2 cellular contexts compared by ENCODE assay signal in the genomic region with DNA sequence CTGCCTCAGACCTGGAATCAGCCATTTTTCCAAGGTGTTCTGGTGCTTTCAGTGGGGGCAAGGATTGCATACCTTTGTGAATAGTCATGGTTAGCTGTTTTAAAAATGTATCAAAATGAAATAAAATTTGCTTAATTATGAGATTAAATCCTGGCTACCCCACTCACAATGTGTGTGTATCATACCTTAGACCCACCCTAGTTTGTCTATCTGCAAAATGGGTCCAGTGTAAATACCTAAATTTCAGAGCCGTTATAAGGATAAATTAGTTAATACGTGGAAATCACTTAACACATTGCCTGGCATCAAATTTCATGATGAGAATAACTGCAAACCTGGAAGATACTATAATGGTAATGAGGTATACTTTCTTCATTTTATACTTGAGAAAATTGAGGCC.
TF ChIP-seq lines count a peak whose summit lies in the region.

No MANE protein-coding gene starts in this region.

TF ChIP-seq in HepG2, 621 proteins besides CTCF, POLR2A, EP300 and RAD21:
- peak; percentile 51; the same call in 1 of the 2 replicates for TF ChIP-seq ZNF629 (CRISPR knock-in tag; conservative IDR thresholded peaks at IDR 0.05)
- no peak for TF ChIP-seq ZNF460 (CRISPR knock-in tag; IDR thresholded peaks at IDR 0.05; ENCODE audit: borderline replicate concordance)

TF ChIP-seq in K562, 482 proteins besides CTCF, POLR2A, EP300 and RAD21:
- TF ChIP-seq BCOR (IDR thresholded peaks at IDR 0.05), result peak; percentile 70; the same call in 1 of the 2 replicates
- TF ChIP-seq ZNF785 (CRISPR knock-in tag; IDR thresholded peaks at IDR 0.05), result no peak
- peak; percentile 87 for TF ChIP-seq RBM25 (IDR thresholded peaks at IDR 0.05; ENCODE audit: low read depth, low read length, severe bottlenecking)
- peak in 1 of 2 experiments; percentile 31; a peak in 2 of 4 replicates for TF ChIP-seq KDM1A (IDR thresholded peaks at IDR 0.05)
- TF ChIP-seq, protein P1, sequence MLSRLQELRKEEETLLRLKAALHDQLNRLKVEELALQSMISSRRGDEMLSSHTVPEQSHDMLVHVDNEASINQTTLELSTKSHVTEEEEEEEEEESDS (CRISPR knock-in tag; IDR thresholded peaks at IDR 0.05), result no peak
